Comparison of ENCODE assay signal across 1 cellular context in the genomic region with DNA sequence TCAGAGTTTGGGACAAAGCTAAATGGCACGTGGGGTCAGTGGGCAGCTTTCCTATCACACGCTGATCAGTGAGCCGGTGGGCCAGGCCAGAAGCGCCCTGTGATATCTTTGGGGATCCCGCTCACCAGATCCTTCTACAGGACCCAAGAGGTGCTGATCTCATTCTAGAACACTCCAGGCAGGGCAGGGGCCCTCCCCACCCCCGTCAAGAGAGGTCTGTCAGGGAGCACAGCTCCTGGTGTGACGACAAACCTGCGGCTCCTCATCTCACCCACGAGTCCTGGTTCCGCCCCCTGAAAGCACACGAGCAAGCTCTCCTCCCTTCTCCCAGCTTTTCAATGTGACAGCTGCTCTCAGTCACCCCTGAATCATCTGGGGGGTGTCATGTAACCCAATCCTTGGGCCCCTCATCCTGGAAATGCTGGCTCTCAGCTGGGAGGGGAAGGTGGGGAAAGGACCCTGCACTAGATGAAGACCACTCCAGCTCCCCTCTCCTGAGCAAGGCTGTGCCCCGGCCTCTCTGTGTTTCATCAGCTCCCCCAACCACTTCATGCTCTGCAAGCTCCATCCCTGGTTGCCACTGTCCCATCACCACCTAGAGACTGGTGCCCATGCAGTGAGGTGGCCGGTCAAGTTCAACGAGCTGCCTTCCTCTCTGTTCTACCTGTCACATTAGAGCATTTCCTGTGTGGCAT.
TF ChIP-seq lines count a peak whose summit lies in the region.

No MANE protein-coding gene starts in this region.

TF ChIP-seq in A549, 52 proteins besides CTCF, POLR2A, EP300 and RAD21:
- TF ChIP-seq CHD4 (IDR thresholded peaks at IDR 0.05; ENCODE audit: borderline replicate concordance) (no peak), RFX5 (IDR thresholded peaks at IDR 0.05) (no peak), HOXA7 (CRISPR knock-in tag; IDR thresholded peaks at IDR 0.05) (no peak), KDM5A (IDR thresholded peaks at IDR 0.05) (no peak)
- TF ChIP-seq, protein P1, sequence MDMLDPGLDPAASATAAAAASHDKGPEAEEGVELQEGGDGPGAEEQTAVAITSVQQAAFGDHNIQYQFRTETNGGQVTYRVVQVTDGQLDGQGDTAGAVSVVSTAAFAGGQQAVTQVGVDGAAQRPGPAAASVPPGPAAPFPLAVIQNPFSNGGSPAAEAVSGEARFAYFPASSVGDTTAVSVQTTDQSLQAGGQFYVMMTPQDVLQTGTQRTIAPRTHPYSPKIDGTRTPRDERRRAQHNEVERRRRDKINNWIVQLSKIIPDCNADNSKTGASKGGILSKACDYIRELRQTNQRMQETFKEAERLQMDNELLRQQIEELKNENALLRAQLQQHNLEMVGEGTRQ (IDR thresholded peaks at IDR 0.05), result no peak
- TF ChIP-seq, protein P2, sequence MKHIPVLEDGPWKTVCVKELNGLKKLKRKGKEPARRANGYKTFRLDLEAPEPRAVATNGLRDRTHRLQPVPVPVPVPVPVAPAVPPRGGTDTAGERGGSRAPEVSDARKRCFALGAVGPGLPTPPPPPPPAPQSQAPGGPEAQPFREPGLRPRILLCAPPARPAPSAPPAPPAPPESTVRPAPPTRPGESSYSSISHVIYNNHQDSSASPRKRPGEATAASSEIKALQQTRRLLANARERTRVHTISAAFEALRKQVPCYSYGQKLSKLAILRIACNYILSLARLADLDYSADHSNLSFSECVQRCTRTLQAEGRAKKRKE (CRISPR knock-in tag; IDR thresholded peaks at IDR 0.05; ENCODE audit: low read depth), result no peak
